ENCODE assay signal across 8 cellular contexts in the genomic region with DNA sequence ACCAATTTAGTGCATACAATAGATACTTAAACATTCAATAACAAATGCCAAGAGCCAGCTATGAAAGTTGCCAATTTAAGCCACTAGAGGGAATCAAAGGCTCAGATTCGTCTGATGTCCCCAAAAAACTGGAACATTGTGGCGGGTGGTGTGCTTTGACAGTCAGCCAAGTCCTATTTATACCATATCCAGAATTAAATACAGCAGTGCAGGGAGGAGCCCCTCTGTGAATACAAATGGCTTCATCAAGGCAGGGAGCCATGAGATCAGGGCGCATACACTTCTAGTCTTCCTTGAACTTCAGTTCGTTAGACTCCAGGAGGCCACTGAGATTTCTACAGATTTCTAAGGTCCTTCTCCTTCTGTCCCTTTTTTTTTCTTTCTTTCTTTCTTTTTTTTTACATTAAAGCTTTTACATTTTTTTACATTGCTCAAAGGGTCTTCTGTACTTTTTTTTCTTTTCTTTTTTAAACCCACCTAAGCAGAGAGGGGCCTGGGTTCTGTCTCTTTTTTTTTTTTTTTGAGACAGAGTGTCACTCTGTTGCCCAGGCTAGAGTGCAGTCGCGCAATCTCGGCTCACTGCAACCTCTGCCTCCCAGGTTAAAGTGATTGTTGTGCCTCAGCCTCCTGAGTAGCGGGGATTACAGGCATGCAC. TPM values are rescaled to one million over a fixed set of nuclear protein-coding genes. Genes with fewer than 3 reads are reported as not detected.
DNase-seq lines count a peak whose midpoint lies in the region; FAIRE-seq and TF ChIP-seq lines count a peak whose summit lies in the region.

No MANE protein-coding gene starts in this region.

- H3K27me3 ChIP-seq in mesenchymal stem cell (ENCODE audit: control insufficient read depth in 1 of 2, insufficient read depth in 1 of 2, low read length in 2 of 2) = no peaks in the 10 kb centered on the region

- TF ChIP-seq CTCF in AG10803 (conservative IDR thresholded peaks at IDR 0.05; ENCODE audit: low read length) = peak; percentile 74
- peak; percentile 45; the same call in 1 of the 2 replicates for TF ChIP-seq CTCF in GM12874 (IDR thresholded peaks at IDR 0.05; ENCODE audit: insufficient read depth, low read depth, low read length)
- TF ChIP-seq CTCF in WI38 (IDR thresholded peaks at IDR 0.05; ENCODE audit: low read depth, low read length) = peak; percentile 62; the same call in 1 of the 2 replicates

- H2BK15ac ChIP-seq in mesenchymal stem cell (ENCODE audit: low read depth, poor library complexity, severe bottlenecking) = no peak overlapping the region

- H3K4ac ChIP-seq in mesenchymal stem cell (ENCODE audit: low read depth in 1 of 2, low read length in 2 of 2) = no peak overlapping the region

- no peak overlapping the region for H3K4me3 ChIP-seq in AG10803 (ENCODE audit: low read length)
- H3K4me3 ChIP-seq in WI38 (ENCODE audit: low read depth, low read length) = no peak overlapping the region
- H3K4me3 ChIP-seq in mesenchymal stem cell (ENCODE audit: insufficient read depth in 1 of 2, low read depth in 1 of 2, low read length in 2 of 2) = peak overlapping the region in 1 of 2 experiments; percentile 18

- H3K4me1 ChIP-seq in mesenchymal stem cell (ENCODE audit: control insufficient read depth, insufficient read depth, low read depth, low read length) = no peaks in the 10 kb centered on the region

- H4K8ac ChIP-seq in mesenchymal stem cell (ENCODE audit: low read length) = no peak overlapping the region

- H3K4me2 ChIP-seq in mesenchymal stem cell (ENCODE audit: low read length, poor library complexity, severe bottlenecking) = no peak overlapping the region

- no peak overlapping the region for H3K14ac ChIP-seq in mesenchymal stem cell (ENCODE audit: low read length in 2 of 2)

- no peak overlapping the region for H2BK5ac ChIP-seq in mesenchymal stem cell (ENCODE audit: low read depth, low read length, poor library complexity, severe bottlenecking)

- peak overlapping the region in 1 of 2 experiments; percentile 40 for H3K18ac ChIP-seq in mesenchymal stem cell (ENCODE audit: low read depth in 1 of 2, low read length in 2 of 2)

- peak overlapping the region; percentile 76 for H3K9ac ChIP-seq in mesenchymal stem cell (ENCODE audit: low read length)

- no peak overlapping the region for H4K91ac ChIP-seq in mesenchymal stem cell (ENCODE audit: low read length)

- H2AK5ac ChIP-seq in mesenchymal stem cell (ENCODE audit: low read length, severe bottlenecking) = no peak overlapping the region

- 78% methylated on average over 8 of the region's 8 CpGs for WGBS in mesenchymal stem cell

- no peak overlapping the region for H3K27ac ChIP-seq in mesenchymal stem cell (ENCODE audit: low read length, poor library complexity, severe bottlenecking)

- H2BK12ac ChIP-seq in mesenchymal stem cell (ENCODE audit: low read length in 2 of 2) = no peak overlapping the region

- H3K79me1 ChIP-seq in mesenchymal stem cell (replicated peaks; ENCODE audit: low read length, poor library complexity, severe bottlenecking) = peaks cover 3% of the 10 kb centered on the region

- no peaks in the 10 kb centered on the region for H3K9me3 ChIP-seq in mesenchymal stem cell (ENCODE audit: control insufficient read depth, low read length)

- no peak overlapping the region for H2BK120ac ChIP-seq in mesenchymal stem cell (ENCODE audit: low read depth, low read length)

- H3K36me3 ChIP-seq in mesenchymal stem cell (ENCODE audit: control insufficient read depth in 1 of 2, insufficient read depth in 2 of 2, low read depth in 1 of 2, low read length in 2 of 2) = peaks cover 0 to 14% of the 10 kb centered on the region in 2 experiments

- DNase-seq in AG10803 (ENCODE audit: low read depth) (peak; percentile 77), NCI-H2107 treated with DMSO at 0.1 percent for 48 hours (lab: John Stamatoyannopoulos, UW; ENCODE audit: unreplicated experiment) (peak; percentile 85), mesenchymal stem cell (peak; percentile 77), urothelium cell line (ENCODE audit: low spot score) (peak; percentile 37), mesenteric fat pad (ENCODE audit: low spot score) (no peak)

- no peak overlapping the region for H3K23ac ChIP-seq in mesenchymal stem cell (ENCODE audit: low read length in 2 of 2)

- FAIRE-seq in endometrium (lab: Jason Lieb, UNC) (peak; percentile 83), urothelium cell line (lab: Jason Lieb, UNC) (no peak)

- H2AFZ ChIP-seq in mesenchymal stem cell (ENCODE audit: low read depth, low read length) = no peak overlapping the region

RNA-seq across cellular contexts. Expression of a gene that starts 41.5 kb away (rescaled TPM):
- 888 TPM for polyA plus RNA-seq in mesenchymal stem cell (2013, experiment 1 of 2)
- 894 TPM for polyA plus RNA-seq in mesenchymal stem cell (2013, experiment 2 of 2)
- total RNA-seq in mesenteric fat pad = 1,014 TPM
